In the genomic region with DNA sequence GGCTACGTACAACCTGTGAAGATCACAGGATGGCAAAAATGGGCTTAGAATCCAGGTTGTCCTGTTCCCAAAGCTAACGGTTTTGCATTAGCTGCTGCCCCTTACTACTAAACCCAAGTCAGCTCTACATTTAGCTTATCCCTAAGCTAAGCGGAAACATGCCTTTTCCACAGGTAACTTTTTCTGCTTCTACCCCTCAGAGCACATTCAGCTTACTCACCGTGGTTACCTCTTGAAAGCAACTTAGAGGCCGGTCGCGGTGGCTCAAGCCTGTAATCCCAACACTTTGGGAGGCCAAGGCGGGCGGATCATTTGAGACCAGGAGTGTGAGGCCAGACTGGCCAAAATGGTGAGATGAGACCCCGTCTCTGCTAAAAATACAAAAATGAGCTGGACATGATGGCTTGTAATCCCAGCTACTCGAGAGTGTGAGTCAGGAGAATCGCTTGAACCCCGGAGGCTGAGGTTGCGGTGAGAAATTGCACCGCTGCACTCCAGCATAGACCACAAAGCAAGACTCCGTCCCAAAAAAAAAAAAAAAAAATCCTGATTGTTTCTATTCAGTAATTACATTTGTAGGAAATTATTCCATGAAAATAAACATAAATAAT, we compare ENCODE assay signal across 1 cellular context.
TF ChIP-seq lines count a peak whose summit lies in the region.

No MANE protein-coding gene starts in this region.

TF ChIP-seq in GM12878, 131 proteins besides CTCF, POLR2A, EP300 and RAD21 (continued from another document):
- no peak for TF ChIP-seq CEBPZ (IDR thresholded peaks at IDR 0.05; ENCODE audit: low read depth, low read length)
- no peak for TF ChIP-seq RELA (IDR thresholded peaks at IDR 0.05; ENCODE audit: borderline replicate concordance, partially characterized antibody)
- TF ChIP-seq KAT2A (conservative IDR thresholded peaks at IDR 0.05; ENCODE audit: control insufficient read depth, low read depth, low read length), result no peak
- TF ChIP-seq ZBED1 (IDR thresholded peaks at IDR 0.05; ENCODE audit: borderline replicate concordance), result no peak
- TF ChIP-seq, protein P1, sequence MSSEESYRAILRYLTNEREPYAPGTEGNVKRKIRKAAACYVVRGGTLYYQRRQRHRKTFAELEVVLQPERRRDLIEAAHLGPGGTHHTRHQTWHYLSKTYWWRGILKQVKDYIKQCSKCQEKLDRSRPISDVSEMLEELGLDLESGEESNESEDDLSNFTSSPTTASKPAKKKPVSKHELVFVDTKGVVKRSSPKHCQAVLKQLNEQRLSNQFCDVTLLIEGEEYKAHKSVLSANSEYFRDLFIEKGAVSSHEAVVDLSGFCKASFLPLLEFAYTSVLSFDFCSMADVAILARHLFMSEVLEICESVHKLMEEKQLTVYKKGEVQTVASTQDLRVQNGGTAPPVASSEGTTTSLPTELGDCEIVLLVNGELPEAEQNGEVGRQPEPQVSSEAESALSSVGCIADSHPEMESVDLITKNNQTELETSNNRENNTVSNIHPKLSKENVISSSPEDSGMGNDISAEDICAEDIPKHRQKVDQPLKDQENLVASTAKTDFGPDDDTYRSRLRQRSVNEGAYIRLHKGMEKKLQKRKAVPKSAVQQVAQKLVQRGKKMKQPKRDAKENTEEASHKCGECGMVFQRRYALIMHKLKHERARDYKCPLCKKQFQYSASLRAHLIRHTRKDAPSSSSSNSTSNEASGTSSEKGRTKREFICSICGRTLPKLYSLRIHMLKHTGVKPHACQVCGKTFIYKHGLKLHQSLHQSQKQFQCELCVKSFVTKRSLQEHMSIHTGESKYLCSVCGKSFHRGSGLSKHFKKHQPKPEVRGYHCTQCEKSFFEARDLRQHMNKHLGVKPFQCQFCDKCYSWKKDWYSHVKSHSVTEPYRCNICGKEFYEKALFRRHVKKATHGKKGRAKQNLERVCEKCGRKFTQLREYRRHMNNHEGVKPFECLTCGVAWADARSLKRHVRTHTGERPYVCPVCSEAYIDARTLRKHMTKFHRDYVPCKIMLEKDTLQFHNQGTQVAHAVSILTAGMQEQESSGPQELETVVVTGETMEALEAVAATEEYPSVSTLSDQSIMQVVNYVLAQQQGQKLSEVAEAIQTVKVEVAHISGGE (CRISPR knock-in tag; IDR thresholded peaks at IDR 0.05), result no peak
- no peak for TF ChIP-seq TCF3 (IDR thresholded peaks at IDR 0.05; ENCODE audit: borderline replicate concordance, insufficient read depth, low read depth, low read length)
- TF ChIP-seq ZBTB4 (CRISPR knock-in tag; IDR thresholded peaks at IDR 0.05), result no peak
- no peak for TF ChIP-seq RBBP5 (conservative IDR thresholded peaks at IDR 0.05)
- no peak for TF ChIP-seq POU2F2 (IDR thresholded peaks at IDR 0.05; ENCODE audit: borderline replicate concordance, low read depth, low read length)
- no peak for TF ChIP-seq HDGF (IDR thresholded peaks at IDR 0.05)
- no peak; the same call in 1 of the 2 replicates for TF ChIP-seq ZBTB33 (IDR thresholded peaks at IDR 0.05)
- TF ChIP-seq ZBTB40 (IDR thresholded peaks at IDR 0.05; ENCODE audit: borderline replicate concordance), result peak; percentile 69; the same call in 1 of the 2 replicates
